In genomic region chr21:45015469-45015860, GRCh38 we compare ENCODE assay signal across 15 cellular contexts.
"Had no signal": no experiment of that assay in that cellular context is flagged by ENCODE, and none has a peak within 500 bp of the region (broad histone marks: within the 10 kb centered on the region; RNA-seq: fewer than 3 reads in every experiment).

No MANE protein-coding gene starts in this region.

- H3K9me3 ChIP-seq: heart right ventricle, thoracic aorta, vagina had no signal

- DNase-seq: activated CD4-positive, alpha-beta memory T cell treated with anti-CD3 and anti-CD28 coated beads for 36 hours; activated T-cell treated with anti-CD3 and anti-CD28 coated beads, Interleukin-2, amount 50 U/mL, for 48 hours; effector CD8-positive, alpha-beta T cell; foreskin melanocyte; islet precursor cell; nucleus accumbens; stimulated activated CD4-positive, alpha-beta T cell treated with anti-CD3 and anti-CD28 coated beads, Interleukin-4, amount 100 ng/mL, for 1 hour; stimulated activated CD8-positive, alpha-beta memory T cell treated with anti-CD3 and anti-CD28 coated beads, Interleukin-4, amount 100 ng/mL, for 48 hours had no signal

- H3K27ac Mint-ChIP-seq: activated CD4-positive, alpha-beta memory T cell treated with anti-CD3 and anti-CD28 coated beads for 36 hours; stimulated activated naive CD8-positive, alpha-beta T cell treated with anti-CD3 and anti-CD28 coated beads, Interleukin-15, Interleukin-2, amounts not matched to agents 100 ng/mL and 50 ng/mL, for 24 hours had no signal

- H3K4me3 Mint-ChIP-seq: activated CD4-positive, alpha-beta memory T cell treated with anti-CD3 and anti-CD28 coated beads for 36 hours; stimulated activated naive CD8-positive, alpha-beta T cell treated with anti-CD3 and anti-CD28 coated beads, Interleukin-15, Interleukin-2, amounts not matched to agents 100 ng/mL and 50 ng/mL, for 24 hours had no signal

- H3K27me3 ChIP-seq: vagina had no signal

- H3K9me3 Mint-ChIP-seq: activated CD4-positive, alpha-beta memory T cell treated with anti-CD3 and anti-CD28 coated beads for 36 hours; stimulated activated naive CD8-positive, alpha-beta T cell treated with anti-CD3 and anti-CD28 coated beads, Interleukin-15, Interleukin-2, amounts not matched to agents 100 ng/mL and 50 ng/mL, for 24 hours had no signal

- H3K27ac ChIP-seq: cardiac muscle cell, heart right ventricle, vagina had no signal

- H3K36me3 Mint-ChIP-seq: activated CD4-positive, alpha-beta memory T cell treated with anti-CD3 and anti-CD28 coated beads for 36 hours had no signal

- H3K4me3 ChIP-seq: cardiac muscle cell, heart right ventricle, thoracic aorta, vagina had no signal

- ATAC-seq: activated CD4-positive, CD25-positive, alpha-beta regulatory T cell treated with anti-CD3 and anti-CD28 coated beads, Interleukin-2, amount 50 U/mL, for 24 hours; heart right ventricle had no signal

- H3K36me3 ChIP-seq: cardiac muscle cell, heart right ventricle, thoracic aorta, vagina had no signal

- FAIRE-seq: colon had no signal
